ENCODE assay signal across 15 cellular contexts in the genomic region with DNA sequence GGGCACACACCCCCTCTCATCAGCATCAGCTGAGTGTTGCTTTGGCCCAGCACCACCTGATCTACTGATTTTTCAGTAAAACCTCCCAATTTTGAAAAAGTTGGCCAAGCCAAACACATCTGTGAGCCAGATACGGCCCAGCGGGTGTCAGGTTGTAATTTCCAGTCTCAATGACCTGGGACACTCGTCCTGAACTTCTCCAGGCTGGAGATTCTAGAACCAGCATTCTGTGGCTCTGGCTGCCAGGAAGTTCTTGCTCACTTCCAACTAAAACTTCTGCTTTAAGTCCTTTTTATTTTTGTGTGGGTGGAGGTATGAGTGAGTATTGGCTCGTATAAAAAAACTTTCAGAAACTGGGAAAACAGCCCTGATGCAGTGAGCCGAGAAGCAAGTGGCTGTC. TPM values are rescaled to one million over a fixed set of nuclear protein-coding genes. Genes with fewer than 3 reads are reported as not detected.
DNase-seq lines count a peak whose midpoint lies in the region; ATAC-seq and TF ChIP-seq lines count a peak whose summit lies in the region.
"Had no signal": no experiment of that assay in that cellular context is flagged by ENCODE, and none has a peak within 500 bp of the region (broad histone marks: within the 10 kb centered on the region; RNA-seq: fewer than 3 reads in every experiment).

No MANE protein-coding gene starts in this region.

- H3K4me3 ChIP-seq in dorsolateral prefrontal cortex (no peak overlapping the region), stomach (no peak overlapping the region)
- H3K4me3 ChIP-seq: right lobe of liver had no signal

- ATAC-seq in GM21515 (IDR thresholded peaks at IDR 0.05; ENCODE audit: unreplicated experiment) = no peak
- ATAC-seq: right lobe of liver had no signal

- no peaks in the 10 kb centered on the region for H3K36me3 ChIP-seq in stomach
- H3K36me3 ChIP-seq: right lobe of liver had no signal

- no peaks in the 10 kb centered on the region for H3K9me3 ChIP-seq in stomach
- H3K9me3 ChIP-seq: right lobe of liver had no signal

- H3K27ac ChIP-seq in dorsolateral prefrontal cortex (peak overlapping the region in 49 of 59 donors; percentile 8 to 99 (median 62)), layer of hippocampus (ENCODE audit: low read depth, low read length) (peak overlapping the region; percentile 55), stomach (peak overlapping the region in 4 of 5 donors; percentile 47 to 79 (median 68))
- H3K27ac ChIP-seq: KMS-11, right lobe of liver had no signal

- WGBS in stomach, 5 donors = 46 to 74% (median 68%) methylated on average over 5 of the region's 5 CpGs

- TF ChIP-seq EP300 in stomach (IDR thresholded peaks at IDR 0.05) = no peak

- DNase-seq in EH (ENCODE audit: low read depth) (peak; percentile 55), dorsolateral prefrontal cortex (peak in 1 of 10 donors; percentile 20), stomach (no peak), D341Med (ENCODE audit: low spot score) (no peak), NCI-H82 treated with DMSO at 0.1 percent for 48 hours (lab: John Stamatoyannopoulos, UW; ENCODE audit: unreplicated experiment) (no peak), kidney tubule cell (ENCODE audit: low spot score) (no peak)
- DNase-seq: activated CD4-positive, alpha-beta memory T cell treated with anti-CD3 and anti-CD28 coated beads, Interleukin-2, amount 10 ng/mL, durations not matched to agents 7 days and 5 days; central memory CD4-positive, alpha-beta T cell; erythroblast; NCI-H526; right lobe of liver; T1000 had no signal

- TF ChIP-seq CTCF in dorsolateral prefrontal cortex (IDR thresholded peaks at IDR 0.05 in 54 of 56, conservative IDR thresholded peaks at IDR 0.05 in 2 of 56; ENCODE audit: low read depth in 1 of 56, partially characterized antibody in 56 of 56) = no peak
- TF ChIP-seq CTCF in stomach (IDR thresholded peaks at IDR 0.05) = no peak

- TF ChIP-seq POLR2A in stomach (IDR thresholded peaks at IDR 0.05) = no peak

- H3K27me3 ChIP-seq in dorsolateral prefrontal cortex = peaks cover 0 to 3% (median 0%) of the 10 kb centered on the region in 45 donors
- H3K27me3 ChIP-seq in layer of hippocampus (ENCODE audit: control insufficient read depth, insufficient read depth, low read length) = no peaks in the 10 kb centered on the region
- peaks cover 0 to 22% (median 9%) of the 10 kb centered on the region in 3 donors for H3K27me3 ChIP-seq in stomach
- H3K27me3 ChIP-seq: right lobe of liver had no signal

- intact Hi-C loops in dorsolateral prefrontal cortex (cut with DNase I) = no loop called here
- intact Hi-C loops in stomach (cut with DNase I; ENCODE audit: low total_unique reads) = no loop called here

- peaks cover 7 to 38% (median 18%) of the 10 kb centered on the region in 4 donors for H3K4me1 ChIP-seq in stomach

RNA-seq across cellular contexts. Expression of a gene that starts 5.1 kb away (rescaled TPM):
- total RNA-seq in dorsolateral prefrontal cortex = 100 to 1,000 TPM in 6 of 120 experiments, 10 to 100 TPM in 114; 19.2 to 129 (median 51.1) TPM
- 1 to 10 TPM in 4 of 5 donors, not detected in 1; 1.2 to 9.4 (median 2.4) TPM for total RNA-seq in stomach
- polyA plus RNA-seq in stomach = 1 to 10 TPM; 2.4 to 3.6 (median 3.3) TPM
- total RNA-seq: activated CD4-positive, alpha-beta memory T cell treated with anti-CD3 and anti-CD28 coated beads, Interleukin-2, amount 10 ng/mL, durations not matched to agents 7 days and 5 days had no signal

RNA-seq across cellular contexts. Expression of a gene that starts 48.6 kb away (rescaled TPM):
- total RNA-seq in dorsolateral prefrontal cortex (1 to 10 TPM in 4 of 120 experiments, under 1 TPM in 11, not detected in 105; 0.23 to 1.5 (median 0.42) TPM), stomach (1 to 10 TPM in 2 of 5 donors, not detected in 3; 1.3 to 4.8 TPM)
- under 1 TPM in 2 of 3 donors, not detected in 1; 0.13 to 0.44 TPM for polyA plus RNA-seq in stomach
- total RNA-seq: activated CD4-positive, alpha-beta memory T cell treated with anti-CD3 and anti-CD28 coated beads, Interleukin-2, amount 10 ng/mL, durations not matched to agents 7 days and 5 days had no signal
